Comparison of ENCODE assay signal across 16 cellular contexts in the genomic region with DNA sequence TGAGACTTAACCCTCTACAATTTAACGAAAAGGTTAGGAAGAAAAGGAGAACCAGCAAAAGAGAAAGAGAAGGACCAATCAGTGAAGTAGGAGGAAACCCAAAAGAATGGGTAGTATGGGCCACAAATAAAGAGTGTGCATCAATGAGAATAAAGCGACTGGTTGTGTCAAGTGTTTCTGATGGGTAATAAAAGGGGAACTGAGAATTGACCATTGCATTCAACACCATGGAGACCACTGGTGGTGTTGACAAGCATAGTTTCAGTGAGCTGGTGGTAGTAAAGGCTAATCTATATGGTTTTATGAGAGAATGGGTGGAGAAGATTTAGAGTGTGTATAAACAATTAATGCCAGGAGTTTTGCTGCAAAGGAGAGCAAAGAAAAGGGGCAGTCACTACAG.
DNase-seq lines count a peak whose midpoint lies in the region; ATAC-seq, FAIRE-seq and TF ChIP-seq lines count a peak whose summit lies in the region.
"Had no signal": no experiment of that assay in that cellular context is flagged by ENCODE, and none has a peak within 500 bp of the region (broad histone marks: within the 10 kb centered on the region; RNA-seq: fewer than 3 reads in every experiment).

No MANE protein-coding gene starts in this region.

- H3K27ac ChIP-seq in gastrocnemius medialis, result no peak overlapping the region
- H3K27ac ChIP-seq: neutrophil had no signal

- no peaks in the 10 kb centered on the region for H3K9me3 ChIP-seq in gastrocnemius medialis
- H3K9me3 ChIP-seq: neutrophil had no signal

- in situ Hi-C loops in gastrocnemius medialis (cut with MboI; ENCODE audit: low sequenced_read_pairs in 4 of 4), result no loop called here

- TF ChIP-seq POLR2A in gastrocnemius medialis (IDR thresholded peaks at IDR 0.05), result no peak

- peak; percentile 79 for ATAC-seq in GM19043 (IDR thresholded peaks at IDR 0.05; ENCODE audit: low read depth, unreplicated experiment)
- peak; percentile 74 for ATAC-seq in GM21723 (IDR thresholded peaks at IDR 0.05; ENCODE audit: unreplicated experiment)
- peak; percentile 96 for ATAC-seq in HG03159 (IDR thresholded peaks at IDR 0.05; ENCODE audit: unreplicated experiment)
- no peak for ATAC-seq in gastrocnemius medialis
- ATAC-seq: activated T-cell treated with anti-CD3 and anti-CD28 coated beads, Interleukin-2, amount 50 U/mL, for 72 hours; effector memory CD8-positive, alpha-beta T cell had no signal

- DNase-seq in bronchial epithelial cell (ENCODE audit: low read depth) (no peak), kidney glomerular epithelial cell (lab: John Stamatoyannopoulos, UW) (no peak), HPDE6-E6E7 (ENCODE audit: extremely low spot score) (no peak), gastrocnemius medialis (no peak), activated gamma-delta T cell (lab: John Stamatoyannopoulos, UW) (no peak)
- DNase-seq: activated T-cell treated with anti-CD3 and anti-CD28 coated beads, Interleukin-2, amount 50 U/mL, for 72 hours; CD4-positive, alpha-beta memory T cell; effector memory CD8-positive, alpha-beta T cell; Kasumi-1; NCI-H446 treated with DMSO at 0.1 percent for 48 hours; SHP77 had no signal

- intact Hi-C loops in gastrocnemius medialis (cut with DNase I; ENCODE audit: low total_unique reads), result no loop called here

- H3K27me3 ChIP-seq in bronchial epithelial cell (ENCODE audit: control insufficient read depth, insufficient read depth, low read length), result no peaks in the 10 kb centered on the region
- H3K27me3 ChIP-seq in gastrocnemius medialis, result no peaks in the 10 kb centered on the region
- H3K27me3 ChIP-seq: neutrophil had no signal

- H3K4me1 ChIP-seq in gastrocnemius medialis, result no peaks in the 10 kb centered on the region

- H3K4me3 ChIP-seq in bronchial epithelial cell (ENCODE audit: low read depth, low read length) (no peak overlapping the region), gastrocnemius medialis (no peak overlapping the region)

- peak; percentile 80 for FAIRE-seq in bronchial epithelial cell (lab: Jason Lieb, UNC)
- FAIRE-seq: astrocyte had no signal

- H3K36me3 ChIP-seq in bronchial epithelial cell (ENCODE audit: control insufficient read depth, insufficient read depth, low read length) (no peaks in the 10 kb centered on the region), gastrocnemius medialis (no peaks in the 10 kb centered on the region)
- H3K36me3 ChIP-seq: neutrophil had no signal

- TF ChIP-seq CTCF in bronchial epithelial cell (IDR thresholded peaks at IDR 0.05; ENCODE audit: insufficient read depth, low read length, severe bottlenecking) (no peak), gastrocnemius medialis (IDR thresholded peaks at IDR 0.05 in 4 of 5, conservative IDR thresholded peaks at IDR 0.05 in 1 of 5) (no peak)

Comparison
In these comparisons a context has a peak if more than half of its experiments do, and no peak if none do; other contexts are left out.
1. ATAC-seq: peak in GM19043 (single experiment), GM21723 (single experiment) and HG03159 (single experiment); none in gastrocnemius medialis (0 of 2).